In the genomic region with DNA sequence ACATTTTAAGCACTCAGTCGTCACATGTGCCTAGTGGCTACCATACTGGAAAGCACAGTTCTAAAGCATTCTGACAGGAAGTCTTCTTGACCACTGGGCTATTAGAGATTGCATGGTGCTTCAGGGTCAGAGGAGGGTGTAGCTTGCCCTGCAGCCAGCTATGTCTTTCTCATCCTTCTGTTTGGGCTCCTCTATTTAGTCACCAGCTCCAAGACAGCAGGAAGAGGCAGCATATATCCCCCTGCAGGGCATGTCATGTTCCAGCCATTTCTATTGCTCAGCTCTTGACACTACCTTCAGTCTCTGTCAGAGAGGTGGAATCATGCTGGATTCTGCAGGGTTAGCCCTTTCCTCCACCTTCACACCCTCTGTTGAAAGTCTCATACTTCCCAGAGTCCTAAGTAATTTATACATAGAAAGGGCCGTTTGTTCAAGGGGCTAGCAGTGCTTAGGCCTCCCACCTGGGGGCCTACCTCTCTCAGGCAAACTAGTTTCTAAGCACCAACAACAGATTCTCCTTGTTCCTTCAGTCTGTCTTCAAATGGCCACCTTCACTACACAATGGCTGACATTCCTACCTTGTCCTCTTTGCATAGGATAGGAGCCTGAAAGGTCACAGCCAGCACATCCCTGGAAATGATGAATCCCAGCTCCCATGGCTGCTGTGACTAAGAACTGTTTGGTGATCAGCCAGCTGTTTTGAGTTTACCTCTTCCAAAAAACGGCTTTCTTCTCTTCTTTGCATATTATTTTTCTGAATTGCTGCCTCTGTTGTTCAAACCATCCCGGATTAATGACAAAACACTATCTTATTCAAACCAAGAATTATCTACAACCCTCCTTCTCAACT, we compare ENCODE assay signal across 18 cellular contexts.
DNase-seq lines count a peak whose midpoint lies in the region; ATAC-seq, FAIRE-seq and TF ChIP-seq lines count a peak whose summit lies in the region.
"Had no signal": no experiment of that assay in that cellular context is flagged by ENCODE, and none has a peak within 500 bp of the region (broad histone marks: within the 10 kb centered on the region; RNA-seq: fewer than 3 reads in every experiment).

No MANE protein-coding gene starts in this region.

- no peaks in the 10 kb centered on the region for H3K36me3 Mint-ChIP-seq in brain
- H3K36me3 Mint-ChIP-seq in progenitor cell of endocrine pancreas (ENCODE audit: insufficient read depth) = no peaks in the 10 kb centered on the region
- H3K36me3 Mint-ChIP-seq in activated naive CD8-positive, alpha-beta T cell treated with anti-CD3 and anti-CD28 coated beads, Interleukin-2, amount 50 U/mL, for 24 hours (ENCODE audit: low read depth) = no peaks in the 10 kb centered on the region
- H3K36me3 Mint-ChIP-seq: activated naive CD4-positive, alpha-beta T cell treated with anti-CD3 and anti-CD28 coated beads, Interleukin-2, amount 10 ng/mL, durations not matched to agents 7 days and 5 days; naive B cell had no signal

- no peak for FAIRE-seq in RCC 7860 (lab: Jason Lieb, UNC)
- FAIRE-seq: GM19239 had no signal

- ATAC-seq in stimulated activated naive CD8-positive, alpha-beta T cell treated with anti-CD3 and anti-CD28 coated beads, Interleukin-15, amount 100 ng/mL, for 72 hours = no peak
- no peak for ATAC-seq in activated naive CD8-positive, alpha-beta T cell treated with anti-CD3 and anti-CD28 coated beads, Interleukin-2, amount 50 U/mL, for 24 hours
- ATAC-seq: body of pancreas, gastroesophageal sphincter, K562, lower lobe of right lung had no signal

- H3K9me3 Mint-ChIP-seq in brain (no peaks in the 10 kb centered on the region), progenitor cell of endocrine pancreas (ENCODE audit: low read depth) (no peaks in the 10 kb centered on the region)
- H3K9me3 Mint-ChIP-seq in stimulated activated naive CD8-positive, alpha-beta T cell treated with anti-CD3 and anti-CD28 coated beads, Interleukin-15, amount 100 ng/mL, for 72 hours = no peaks in the 10 kb centered on the region
- H3K9me3 Mint-ChIP-seq in activated naive CD8-positive, alpha-beta T cell treated with anti-CD3 and anti-CD28 coated beads, Interleukin-2, amount 50 U/mL, for 24 hours = no peaks in the 10 kb centered on the region
- H3K9me3 Mint-ChIP-seq: activated naive CD4-positive, alpha-beta T cell treated with anti-CD3 and anti-CD28 coated beads, Interleukin-2, amount 10 ng/mL, durations not matched to agents 7 days and 5 days; naive B cell had no signal

- peaks cover 30% of the 10 kb centered on the region for H3K4me1 Mint-ChIP-seq in brain
- H3K4me1 Mint-ChIP-seq in progenitor cell of endocrine pancreas (ENCODE audit: low read depth) = peaks cover 1% of the 10 kb centered on the region
- H3K4me1 Mint-ChIP-seq in stimulated activated naive CD8-positive, alpha-beta T cell treated with anti-CD3 and anti-CD28 coated beads, Interleukin-15, amount 100 ng/mL, for 72 hours = no peaks in the 10 kb centered on the region
- no peaks in the 10 kb centered on the region for H3K4me1 Mint-ChIP-seq in activated naive CD8-positive, alpha-beta T cell treated with anti-CD3 and anti-CD28 coated beads, Interleukin-2, amount 50 U/mL, for 24 hours
- H3K4me1 Mint-ChIP-seq: activated naive CD4-positive, alpha-beta T cell treated with anti-CD3 and anti-CD28 coated beads, Interleukin-2, amount 10 ng/mL, durations not matched to agents 7 days and 5 days; naive B cell had no signal

- TF ChIP-seq CTCF in GM12873 (IDR thresholded peaks at IDR 0.05; ENCODE audit: insufficient read depth, low read depth, low read length, missing control alignments) = peak; percentile 19
- TF ChIP-seq CTCF in brain (conservative IDR thresholded peaks at IDR 0.05) = no peak
- peak; percentile 13 for TF ChIP-seq CTCF in progenitor cell of endocrine pancreas (IDR thresholded peaks at IDR 0.05; ENCODE audit: unreplicated experiment)

- peak overlapping the region in 3 of 5 experiments; percentile 42 to 76 (median 63) for H3K27ac Mint-ChIP-seq in brain
- H3K27ac Mint-ChIP-seq in progenitor cell of endocrine pancreas = no peak overlapping the region
- H3K27ac Mint-ChIP-seq in stimulated activated naive CD8-positive, alpha-beta T cell treated with anti-CD3 and anti-CD28 coated beads, Interleukin-15, amount 100 ng/mL, for 72 hours = no peak overlapping the region
- H3K27ac Mint-ChIP-seq in activated naive CD8-positive, alpha-beta T cell treated with anti-CD3 and anti-CD28 coated beads, Interleukin-2, amount 50 U/mL, for 24 hours = no peak overlapping the region
- H3K27ac Mint-ChIP-seq: activated naive CD4-positive, alpha-beta T cell treated with anti-CD3 and anti-CD28 coated beads, Interleukin-2, amount 10 ng/mL, durations not matched to agents 7 days and 5 days; naive B cell had no signal

- no peak overlapping the region for H3K4me3 Mint-ChIP-seq in brain
- no peak overlapping the region for H3K4me3 Mint-ChIP-seq in progenitor cell of endocrine pancreas (ENCODE audit: low read depth)
- H3K4me3 Mint-ChIP-seq in stimulated activated naive CD8-positive, alpha-beta T cell treated with anti-CD3 and anti-CD28 coated beads, Interleukin-15, amount 100 ng/mL, for 72 hours = no peak overlapping the region
- H3K4me3 Mint-ChIP-seq in activated naive CD8-positive, alpha-beta T cell treated with anti-CD3 and anti-CD28 coated beads, Interleukin-2, amount 50 U/mL, for 24 hours = no peak overlapping the region
- H3K4me3 Mint-ChIP-seq: activated naive CD4-positive, alpha-beta T cell treated with anti-CD3 and anti-CD28 coated beads, Interleukin-2, amount 10 ng/mL, durations not matched to agents 7 days and 5 days; naive B cell had no signal

- DNase-seq in NAMALWA (ENCODE audit: low spot score) = peak; percentile 28
- no peak for DNase-seq in progenitor cell of endocrine pancreas (ENCODE audit: low spot score, unreplicated experiment)
- no peak for DNase-seq in stimulated activated naive CD8-positive, alpha-beta T cell treated with anti-CD3 and anti-CD28 coated beads, Interleukin-15, amount 100 ng/mL, for 72 hours
- DNase-seq in activated naive CD8-positive, alpha-beta T cell treated with anti-CD3 and anti-CD28 coated beads, Interleukin-2, amount 50 U/mL, for 24 hours = no peak
- DNase-seq in RCC 7860 (ENCODE audit: low spot score) = no peak
- DNase-seq: activated CD4-positive, alpha-beta T cell treated with anti-CD3 and anti-CD28 coated beads, Interleukin-2, amount 50 U/mL, for 48 hours; activated naive CD4-positive, alpha-beta T cell treated with anti-CD3 and anti-CD28 coated beads, Interleukin-2, amount 10 ng/mL, durations not matched to agents 7 days and 5 days; body of pancreas; lower lobe of right lung; naive B cell; NCI-H1092 treated with DMSO at 0.1 percent for 48 hours; SW 1271; thyroid gland had no signal

- H3K27me3 Mint-ChIP-seq in brain (peaks cover 3% of the 10 kb centered on the region), progenitor cell of endocrine pancreas (no peaks in the 10 kb centered on the region)
- peaks cover 17% of the 10 kb centered on the region for H3K27me3 Mint-ChIP-seq in stimulated activated naive CD8-positive, alpha-beta T cell treated with anti-CD3 and anti-CD28 coated beads, Interleukin-15, amount 100 ng/mL, for 72 hours
- H3K27me3 Mint-ChIP-seq in activated naive CD8-positive, alpha-beta T cell treated with anti-CD3 and anti-CD28 coated beads, Interleukin-2, amount 50 U/mL, for 24 hours = peaks cover 2% of the 10 kb centered on the region

Comparison
In these comparisons a context has a peak if more than half of its experiments do, and no peak if none do; other contexts are left out.
1. CTCF ChIP-seq: peak in GM12873 (single experiment) and progenitor cell of endocrine pancreas (single experiment); none in brain (0 of 2).
2. H3K27ac Mint-ChIP-seq: peak in brain (3 of 5); none in progenitor cell of endocrine pancreas (single experiment), stimulated activated naive CD8-positive, alpha-beta T cell treated with anti-CD3 and anti-CD28 coated beads, Interleukin-15, amount 100 ng/mL, for 72 hours (0 of 2) and activated naive CD8-positive, alpha-beta T cell treated with anti-CD3 and anti-CD28 coated beads, Interleukin-2, amount 50 U/mL, for 24 hours (single experiment).